In genomic region chr16:4734730-4735575, GRCh38 we compare ENCODE assay signal across 8 cellular contexts. TPM values are rescaled to one million over a fixed set of nuclear protein-coding genes. Genes with fewer than 3 reads are reported as not detected.
DNase-seq lines count a peak whose midpoint lies in the region; ATAC-seq and TF ChIP-seq lines count a peak whose summit lies in the region.

No MANE protein-coding gene starts in this region.

- peak overlapping the region; percentile 59 to 80 (median 78) for H3K27ac ChIP-seq in Peyer's patch

- H3K4me3 ChIP-seq in Peyer's patch (peak overlapping the region; percentile 87 to 94 (median 90)), fibroblast of the aortic adventitia (ENCODE audit: low read depth, low read length) (peak overlapping the region; percentile 93)

- TF ChIP-seq POLR2A in Peyer's patch (IDR thresholded peaks at IDR 0.05), result peak in 1 of 2 donors; percentile 15

- H3K9me3 ChIP-seq in Peyer's patch, result no peaks in the 10 kb centered on the region

- H3K36me3 Mint-ChIP-seq in activated T-helper 2 cell treated with anti-CD3 and anti-CD28 coated beads, Interferon-gamma antibody, Interleukin-2, Interleukin-4, amounts not matched to agents 10 μg/mL and 5 μg/mL and 100 μg/mL, durations not matched to agents 14 hours and 24 hours and 36 hours (ENCODE audit: low read depth), result peaks cover 4% of the 10 kb centered on the region
- H3K36me3 Mint-ChIP-seq in nephron progenitor cell (ENCODE audit: low read depth), result peaks cover 8% of the 10 kb centered on the region

- DNase-seq in DMS53 treated with DMSO at 0.1 percent for 48 hours (lab: John Stamatoyannopoulos, UW; ENCODE audit: unreplicated experiment) (peak; percentile 18), HuH-7 (ENCODE audit: low spot score) (peak; percentile 85), Peyer's patch (peak; percentile 93 to 97 (median 97)), fibroblast of the aortic adventitia (ENCODE audit: low read depth) (peak; percentile 75), nephron progenitor cell (peak; percentile 96)
- DNase-seq in activated T-helper 2 cell treated with anti-CD3 and anti-CD28 coated beads, Interferon-gamma antibody, Interleukin-2, Interleukin-4, amounts not matched to agents 10 μg/mL and 5 μg/mL and 100 μg/mL, durations not matched to agents 14 hours and 24 hours and 36 hours (ENCODE audit: low spot score), result peak; percentile 89
- peak; percentile 97 for DNase-seq in stimulated activated naive CD8-positive, alpha-beta T cell treated with anti-CD3 and anti-CD28 coated beads, Interleukin-15, Interleukin-2, amounts not matched to agents 100 U/mL and 50 U/mL, for 24 hours

- peak; percentile 53 for ATAC-seq in GM21526 (IDR thresholded peaks at IDR 0.05; ENCODE audit: low FRiP score, unreplicated experiment)
- peak; percentile 77 for ATAC-seq in stimulated activated naive CD8-positive, alpha-beta T cell treated with anti-CD3 and anti-CD28 coated beads, Interleukin-15, Interleukin-2, amounts not matched to agents 100 U/mL and 50 U/mL, for 24 hours

- peak overlapping the region; percentile 85 for H3K4me3 Mint-ChIP-seq in activated T-helper 2 cell treated with anti-CD3 and anti-CD28 coated beads, Interferon-gamma antibody, Interleukin-2, Interleukin-4, amounts not matched to agents 10 μg/mL and 5 μg/mL and 100 μg/mL, durations not matched to agents 14 hours and 24 hours and 36 hours (ENCODE audit: low read depth)
- H3K4me3 Mint-ChIP-seq in nephron progenitor cell, result peak overlapping the region; percentile 94

- TF ChIP-seq CTCF in Peyer's patch (IDR thresholded peaks at IDR 0.05) (no peak), fibroblast of the aortic adventitia (IDR thresholded peaks at IDR 0.05; ENCODE audit: insufficient read depth, low read length) (no peak), nephron progenitor cell (IDR thresholded peaks at IDR 0.05) (no peak)

- H3K4me1 ChIP-seq in Peyer's patch, result peaks cover 0 to 15% (median 0%) of the 10 kb centered on the region in 4 donors

- intact Hi-C loops in activated T-helper 2 cell treated with anti-CD3 and anti-CD28 coated beads, Interferon-gamma antibody, Interleukin-2, Interleukin-4, amounts not matched to agents 10 μg/mL and 5 μg/mL and 100 μg/mL, durations not matched to agents 14 hours and 24 hours and 36 hours (cut with micrococcal nuclease), result loop anchor here (1.0 to 10.0 kb wide), 4 partner anchors 32 to 220 kb away; partner anchors contain the start of genes GLYR1, ROGDI, SEC14L5 and UBN1

- H3K9me3 Mint-ChIP-seq in activated T-helper 2 cell treated with anti-CD3 and anti-CD28 coated beads, Interferon-gamma antibody, Interleukin-2, Interleukin-4, amounts not matched to agents 10 μg/mL and 5 μg/mL and 100 μg/mL, durations not matched to agents 14 hours and 24 hours and 36 hours, result no peaks in the 10 kb centered on the region
- H3K9me3 Mint-ChIP-seq in nephron progenitor cell, result no peaks in the 10 kb centered on the region

- peaks cover 0 to 6% (median 0%) of the 10 kb centered on the region in 3 donors for H3K36me3 ChIP-seq in Peyer's patch

- peaks cover 12% of the 10 kb centered on the region for H3K4me1 Mint-ChIP-seq in activated T-helper 2 cell treated with anti-CD3 and anti-CD28 coated beads, Interferon-gamma antibody, Interleukin-2, Interleukin-4, amounts not matched to agents 10 μg/mL and 5 μg/mL and 100 μg/mL, durations not matched to agents 14 hours and 24 hours and 36 hours (ENCODE audit: low read depth)
- peaks cover 34% of the 10 kb centered on the region for H3K4me1 Mint-ChIP-seq in nephron progenitor cell

- no peaks in the 10 kb centered on the region for H3K27me3 ChIP-seq in Peyer's patch

- H3K27ac Mint-ChIP-seq in activated T-helper 2 cell treated with anti-CD3 and anti-CD28 coated beads, Interferon-gamma antibody, Interleukin-2, Interleukin-4, amounts not matched to agents 10 μg/mL and 5 μg/mL and 100 μg/mL, durations not matched to agents 14 hours and 24 hours and 36 hours, result peak overlapping the region; percentile 69
- H3K27ac Mint-ChIP-seq in nephron progenitor cell, result peak overlapping the region; percentile 99

- no peaks in the 10 kb centered on the region for H3K27me3 Mint-ChIP-seq in activated T-helper 2 cell treated with anti-CD3 and anti-CD28 coated beads, Interferon-gamma antibody, Interleukin-2, Interleukin-4, amounts not matched to agents 10 μg/mL and 5 μg/mL and 100 μg/mL, durations not matched to agents 14 hours and 24 hours and 36 hours (ENCODE audit: low read depth)
- H3K27me3 Mint-ChIP-seq in nephron progenitor cell (ENCODE audit: low read depth, poor library complexity), result peaks cover 13% of the 10 kb centered on the region

RNA-seq across cellular contexts. Expression of gene DNAAF8, which starts 0.6 kb away (rescaled TPM):
- not detected for total RNA-seq in Peyer's patch
- 0.11 TPM in 1 of 2 replicates, not detected in the other for total RNA-seq in activated T-helper 2 cell treated with anti-CD3 and anti-CD28 coated beads, Interferon-gamma antibody, Interleukin-2, Interleukin-4, amounts not matched to agents 10 μg/mL and 5 μg/mL and 100 μg/mL, durations not matched to agents 14 hours and 24 hours and 36 hours
- total RNA-seq in fibroblast of the aortic adventitia (ENCODE audit: low replicate concordance), result 1.4 TPM in 1 of 2 replicates, not detected in the other

RNA-seq across cellular contexts. Expression of gene ANKS3, which starts 0.9 kb away (rescaled TPM):
- total RNA-seq in Peyer's patch (10 to 100 TPM; 20.8 to 42.9 (median 36.6) TPM), fibroblast of the aortic adventitia (ENCODE audit: low replicate concordance) (22.0 and 28.2 TPM in 2 replicates)
- total RNA-seq in activated T-helper 2 cell treated with anti-CD3 and anti-CD28 coated beads, Interferon-gamma antibody, Interleukin-2, Interleukin-4, amounts not matched to agents 10 μg/mL and 5 μg/mL and 100 μg/mL, durations not matched to agents 14 hours and 24 hours and 36 hours, result 18.6 and 20.6 TPM in 2 replicates

RNA-seq across cellular contexts. Expression of gene ZNF500, which starts 32.0 kb away (rescaled TPM):
- total RNA-seq in Peyer's patch (10 to 100 TPM in 3 of 4 donors, 1 to 10 TPM in 1; 4.1 to 24.8 (median 14.5) TPM), fibroblast of the aortic adventitia (ENCODE audit: low replicate concordance) (8.3 and 14.1 TPM in 2 replicates)
- 16.6 and 18.1 TPM in 2 replicates for total RNA-seq in activated T-helper 2 cell treated with anti-CD3 and anti-CD28 coated beads, Interferon-gamma antibody, Interleukin-2, Interleukin-4, amounts not matched to agents 10 μg/mL and 5 μg/mL and 100 μg/mL, durations not matched to agents 14 hours and 24 hours and 36 hours

RNA-seq across cellular contexts. Expression of gene NUDT16L1, which starts 41.6 kb away (rescaled TPM):
- total RNA-seq in Peyer's patch (10 to 100 TPM; 19.0 to 53.6 (median 40.1) TPM), fibroblast of the aortic adventitia (ENCODE audit: low replicate concordance) (15.4 and 48.3 TPM in 2 replicates)
- total RNA-seq in activated T-helper 2 cell treated with anti-CD3 and anti-CD28 coated beads, Interferon-gamma antibody, Interleukin-2, Interleukin-4, amounts not matched to agents 10 μg/mL and 5 μg/mL and 100 μg/mL, durations not matched to agents 14 hours and 24 hours and 36 hours, result 34.1 and 35.5 TPM in 2 replicates

RNA-seq across cellular contexts. Expression of gene SEPTIN12, which starts 53.2 kb away (rescaled TPM):
- total RNA-seq in Peyer's patch, result not detected
- not detected in 2 replicates for total RNA-seq in activated T-helper 2 cell treated with anti-CD3 and anti-CD28 coated beads, Interferon-gamma antibody, Interleukin-2, Interleukin-4, amounts not matched to agents 10 μg/mL and 5 μg/mL and 100 μg/mL, durations not matched to agents 14 hours and 24 hours and 36 hours
- not detected in 2 replicates for total RNA-seq in fibroblast of the aortic adventitia (ENCODE audit: low replicate concordance)

Comparison
In these comparisons a context has a peak if more than half of its experiments do, and no peak if none do; other contexts are left out.
1. Peak in every context shown above with its lines: DNase-seq, ATAC-seq, H3K4me3 ChIP-seq and H3K27ac ChIP-seq.
2. DNase-seq: peak in every context shown above with its lines; median percentile 97 in Peyer's patch; 97 in stimulated activated naive CD8-positive, alpha-beta T cell treated with anti-CD3 and anti-CD28 coated beads, Interleukin-15, Interleukin-2, amounts not matched to agents 100 U/mL and 50 U/mL, for 24 hours; 96 in nephron progenitor cell; 89 in activated T-helper 2 cell treated with anti-CD3 and anti-CD28 coated beads, Interferon-gamma antibody, Interleukin-2, Interleukin-4, amounts not matched to agents 10 μg/mL and 5 μg/mL and 100 μg/mL, durations not matched to agents 14 hours and 24 hours and 36 hours; 85 in HuH-7; 75 in fibroblast of the aortic adventitia; 18 in DMS53 treated with DMSO at 0.1 percent for 48 hours.